In genomic region chr17:77137886-77138285, GRCh38 we compare ENCODE assay signal across 8 cellular contexts. TPM values are rescaled to one million over a fixed set of nuclear protein-coding genes. Genes with fewer than 3 reads are reported as not detected.
DNase-seq lines count a peak whose midpoint lies in the region; ATAC-seq, FAIRE-seq and TF ChIP-seq lines count a peak whose summit lies in the region.
"Not testable (repeated sequence)": the region's sequence is repeated elsewhere in the genome, so short reads cannot be mapped to it uniquely, and the experiment has no call there.

No MANE protein-coding gene starts in this region.

- peaks cover 21% of the 10 kb centered on the region for H3K9me3 ChIP-seq in A549

- H3K4me1 Mint-ChIP-seq in IgD-negative memory B cell: peaks cover 25 to 33% (median 29%) of the 10 kb centered on the region in 3 donors
- H3K4me1 Mint-ChIP-seq in T-cell: peaks cover 36 to 45% (median 44%) of the 10 kb centered on the region in 3 donors
- peaks cover 45% of the 10 kb centered on the region for H3K4me1 Mint-ChIP-seq in activated naive CD8-positive, alpha-beta T cell treated with anti-CD3 and anti-CD28 coated beads, Interleukin-2, amount 50 U/mL, for 24 hours
- peaks cover 17 to 43% (median 35%) of the 10 kb centered on the region in 3 donors for H3K4me1 Mint-ChIP-seq in naive B cell

- TF ChIP-seq EP300 in A549 (IDR thresholded peaks at IDR 0.05): not testable (repeated sequence)

- not testable (repeated sequence) for TF ChIP-seq RAD21 in A549 (conservative IDR thresholded peaks at IDR 0.05 in 1 of 2, IDR thresholded peaks at IDR 0.05 in 1 of 2)

- not testable (repeated sequence) for H3K9me3 Mint-ChIP-seq in IgD-negative memory B cell
- H3K9me3 Mint-ChIP-seq in T-cell: peaks cover 0 to 12% (median 5%) of the 10 kb centered on the region in 3 donors
- H3K9me3 Mint-ChIP-seq in activated naive CD8-positive, alpha-beta T cell treated with anti-CD3 and anti-CD28 coated beads, Interleukin-2, amount 50 U/mL, for 24 hours: peaks cover 13% of the 10 kb centered on the region
- peaks cover 0 to 18% (median 8%) of the 10 kb centered on the region in 7 donors for H3K9me3 Mint-ChIP-seq in naive B cell

- H3K4me3 Mint-ChIP-seq in IgD-negative memory B cell (peak overlapping the region in 3 of 4 donors; percentile 68 to 81 (median 70)), T-cell (peak overlapping the region in 2 of 3 donors; percentile 44 to 58), naive B cell (peak overlapping the region in 6 of 8 donors; percentile 5 to 59 (median 34))
- H3K4me3 Mint-ChIP-seq in activated naive CD8-positive, alpha-beta T cell treated with anti-CD3 and anti-CD28 coated beads, Interleukin-2, amount 50 U/mL, for 24 hours: not testable (repeated sequence)

- H3K36me3 Mint-ChIP-seq in IgD-negative memory B cell: peaks cover 13% of the 10 kb centered on the region
- H3K36me3 Mint-ChIP-seq in T-cell, naive B cell: not testable (repeated sequence)
- peaks cover 22% of the 10 kb centered on the region for H3K36me3 Mint-ChIP-seq in activated naive CD8-positive, alpha-beta T cell treated with anti-CD3 and anti-CD28 coated beads, Interleukin-2, amount 50 U/mL, for 24 hours (ENCODE audit: low read depth)

- POLR2A ChIA-PET in A549 (lab: Yijun Ruan, JAX); T-cell (lab: Charles Lee): not testable (repeated sequence)

- H3K4me2 ChIP-seq in A549: not testable (repeated sequence)

- WGBS in A549 (ENCODE audit: missing lambda C conversion rate): 52% methylated on average over 3 of the region's 3 CpGs

- H3K4me3 ChIP-seq in A549; fibroblast of pulmonary artery (replicated peaks; ENCODE audit: low read depth, low read length): not testable (repeated sequence)

- peak overlapping the region; percentile 13 to 89 (median 65) for H3K27ac Mint-ChIP-seq in IgD-negative memory B cell
- peak overlapping the region; percentile 36 to 82 for H3K27ac Mint-ChIP-seq in T-cell
- peak overlapping the region; percentile 52 for H3K27ac Mint-ChIP-seq in activated naive CD8-positive, alpha-beta T cell treated with anti-CD3 and anti-CD28 coated beads, Interleukin-2, amount 50 U/mL, for 24 hours
- H3K27ac Mint-ChIP-seq in naive B cell: peak overlapping the region in 4 of 6 donors; percentile 22 to 87 (median 50)

- ATAC-seq in A549; T-cell (replicated peaks in 1 of 4); activated naive CD8-positive, alpha-beta T cell treated with anti-CD3 and anti-CD28 coated beads, Interleukin-2, amount 50 U/mL, for 24 hours; naive B cell (ENCODE audit: low read depth in 2 of 2): not testable (repeated sequence)

- DNase-seq in A549 (ENCODE audit: low read depth in 1 of 2, low spot score in 1 of 2): peak in 1 of 2 experiments; percentile 59
- peak in 18 of 34 experiments; percentile 2 to 43 (median 16) for DNase-seq in T-cell
- DNase-seq in activated CD8-positive, alpha-beta memory T cell treated with anti-CD3 and anti-CD28 coated beads, Interleukin-2, amount 50 U/mL, for 1 hour (ENCODE audit: extremely low read depth): peak; percentile 21
- peak; percentile 44 for DNase-seq in activated naive CD8-positive, alpha-beta T cell treated with anti-CD3 and anti-CD28 coated beads, Interleukin-2, amount 50 U/mL, for 24 hours
- DNase-seq in fibroblast of pulmonary artery (ENCODE audit: low read depth): peak; percentile 71
- not testable (repeated sequence) for DNase-seq in naive B cell
- peak; percentile 47 for DNase-seq in stimulated activated CD4-positive, alpha-beta T cell treated with anti-CD3 and anti-CD28 coated beads, Interleukin-4, amount 100 ng/mL, for 24 hours

- not testable (repeated sequence) for FAIRE-seq in A549 (lab: Jason Lieb, UNC)

- TF ChIP-seq POLR2A in A549 (IDR thresholded peaks at IDR 0.05; ENCODE audit: low read length): not testable (repeated sequence)

- peak overlapping the region; percentile 36 to 37; a peak in 3 of 6 replicates for H3K27ac ChIP-seq in A549

- CTCF ChIA-PET in A549 (lab: Yijun Ruan, JAX): interaction anchor here (1.0 to 2.4 kb wide), 5 partner anchors 14 to 58 kb away, joined by 3 to 7 read pairs (median 5); no protein-coding TSS in a partner anchor
- CTCF ChIA-PET in T-cell (lab: Charles Lee): not testable (repeated sequence)

- peaks cover 17% of the 10 kb centered on the region for H3K4me1 ChIP-seq in A549

- not testable (repeated sequence) for H3K27me3 Mint-ChIP-seq in IgD-negative memory B cell; T-cell; activated naive CD8-positive, alpha-beta T cell treated with anti-CD3 and anti-CD28 coated beads, Interleukin-2, amount 50 U/mL, for 24 hours; naive B cell

- not testable (repeated sequence) for TF ChIP-seq CTCF in A549 (IDR thresholded peaks at IDR 0.05); fibroblast of pulmonary artery (IDR thresholded peaks at IDR 0.05; ENCODE audit: low read length, missing control alignments)

TF ChIP-seq in A549, 52 proteins besides CTCF, POLR2A, EP300 and RAD21:
- peak; percentile 39 for TF ChIP-seq MAFK (IDR thresholded peaks at IDR 0.05; ENCODE audit: partially characterized antibody)
TF ChIP-seq in A549: peak in this region for 1; not testable (repeated sequence) for 51.

RNA-seq across cellular contexts. Expression of gene SEC14L1, which starts 2.9 kb away (rescaled TPM):
- polyA plus RNA-seq in A549 (2011; rRNA removed) (27.5 and 29.1 TPM in 2 replicates), A549 (2017; fragmentation: RNase III; extraction: RNeasy Plus Mini Kit Qiagen cat#74134 plus additional on column Dnase treatment) (32.2 to 40.4 TPM (median 40.4 TPM) in 3 replicates), IgD-negative memory B cell (44.4 TPM), naive B cell (ENCODE audit: low read depth in 6 of 6) (10 to 100 TPM; 14.4 to 21.6 (median 17.4) TPM)
- 13.9 and 26.0 TPM in 2 replicates for polyA plus RNA-seq in A549 (2012; cell fraction: cytosol; rRNA removed)
- polyA plus RNA-seq in A549 (2012; cell fraction: nucleus; rRNA removed): 24.6 and 30.1 TPM in 2 replicates
- 11.3 and 21.8 TPM in 2 replicates for polyA minus RNA-seq in A549 (2011; rRNA and poly(A)+ RNA removed)
- total RNA-seq in T-cell: 10 to 100 TPM; 36.9 to 71.6 (median 46.2) TPM
